Comparison of ENCODE assay signal across 3 cellular contexts in the genomic region with DNA sequence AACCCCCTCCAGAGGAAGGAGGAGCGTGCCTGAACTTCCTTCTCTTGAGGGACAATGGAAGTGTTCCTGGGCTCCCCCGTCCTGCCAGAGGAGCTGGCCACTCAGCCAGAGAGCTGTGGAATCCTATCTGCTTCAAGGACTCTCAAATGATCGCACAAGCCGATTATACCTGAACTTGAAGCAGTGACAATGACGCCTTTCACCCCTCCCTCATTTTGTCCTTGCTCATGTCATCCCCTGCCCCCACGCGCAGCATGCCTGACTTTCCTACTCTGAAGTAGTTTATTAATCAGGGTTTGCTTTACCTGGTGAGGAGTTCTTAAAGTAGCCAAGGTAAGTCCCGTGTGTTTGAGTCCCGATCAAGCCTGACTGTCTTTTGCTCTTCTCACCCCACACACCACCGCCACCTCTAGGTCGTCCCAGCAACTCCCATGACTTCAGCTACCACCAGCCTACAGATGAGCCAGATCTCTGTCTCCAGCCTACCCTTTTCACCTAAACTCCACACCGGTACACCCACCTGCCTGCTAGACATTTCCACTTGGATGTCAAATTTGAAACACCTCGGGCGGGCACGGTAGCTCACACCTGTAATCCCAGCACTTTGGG.
TF ChIP-seq lines count a peak whose summit lies in the region.

No MANE protein-coding gene starts in this region.

TF ChIP-seq in A549, 52 proteins besides CTCF, POLR2A, EP300 and RAD21:
- no peak for TF ChIP-seq RNF2 (IDR thresholded peaks at IDR 0.05; ENCODE audit: borderline replicate concordance, low read depth)
- TF ChIP-seq, protein P1, sequence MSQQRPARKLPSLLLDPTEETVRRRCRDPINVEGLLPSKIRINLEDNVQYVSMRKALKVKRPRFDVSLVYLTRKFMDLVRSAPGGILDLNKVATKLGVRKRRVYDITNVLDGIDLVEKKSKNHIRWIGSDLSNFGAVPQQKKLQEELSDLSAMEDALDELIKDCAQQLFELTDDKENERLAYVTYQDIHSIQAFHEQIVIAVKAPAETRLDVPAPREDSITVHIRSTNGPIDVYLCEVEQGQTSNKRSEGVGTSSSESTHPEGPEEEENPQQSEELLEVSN (IDR thresholded peaks at IDR 0.05; ENCODE audit: borderline replicate concordance, low read depth) = no peak
- no peak for TF ChIP-seq FOSB (CRISPR knock-in tag; IDR thresholded peaks at IDR 0.05)
- TF ChIP-seq, protein P2, sequence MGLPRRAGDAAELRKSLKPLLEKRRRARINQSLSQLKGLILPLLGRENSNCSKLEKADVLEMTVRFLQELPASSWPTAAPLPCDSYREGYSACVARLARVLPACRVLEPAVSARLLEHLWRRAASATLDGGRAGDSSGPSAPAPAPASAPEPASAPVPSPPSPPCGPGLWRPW (IDR thresholded peaks at IDR 0.05) = no peak
- TF ChIP-seq HOXB5 (CRISPR knock-in tag; IDR thresholded peaks at IDR 0.05) = no peak
- no peak for TF ChIP-seq CBX2 (IDR thresholded peaks at IDR 0.05; ENCODE audit: borderline replicate concordance, low read depth)
- no peak for TF ChIP-seq GATA3 (IDR thresholded peaks at IDR 0.05; ENCODE audit: borderline replicate concordance)
- no peak for TF ChIP-seq NPAS2 (CRISPR knock-in tag; IDR thresholded peaks at IDR 0.05; ENCODE audit: borderline replicate concordance)
- TF ChIP-seq, protein P3, sequence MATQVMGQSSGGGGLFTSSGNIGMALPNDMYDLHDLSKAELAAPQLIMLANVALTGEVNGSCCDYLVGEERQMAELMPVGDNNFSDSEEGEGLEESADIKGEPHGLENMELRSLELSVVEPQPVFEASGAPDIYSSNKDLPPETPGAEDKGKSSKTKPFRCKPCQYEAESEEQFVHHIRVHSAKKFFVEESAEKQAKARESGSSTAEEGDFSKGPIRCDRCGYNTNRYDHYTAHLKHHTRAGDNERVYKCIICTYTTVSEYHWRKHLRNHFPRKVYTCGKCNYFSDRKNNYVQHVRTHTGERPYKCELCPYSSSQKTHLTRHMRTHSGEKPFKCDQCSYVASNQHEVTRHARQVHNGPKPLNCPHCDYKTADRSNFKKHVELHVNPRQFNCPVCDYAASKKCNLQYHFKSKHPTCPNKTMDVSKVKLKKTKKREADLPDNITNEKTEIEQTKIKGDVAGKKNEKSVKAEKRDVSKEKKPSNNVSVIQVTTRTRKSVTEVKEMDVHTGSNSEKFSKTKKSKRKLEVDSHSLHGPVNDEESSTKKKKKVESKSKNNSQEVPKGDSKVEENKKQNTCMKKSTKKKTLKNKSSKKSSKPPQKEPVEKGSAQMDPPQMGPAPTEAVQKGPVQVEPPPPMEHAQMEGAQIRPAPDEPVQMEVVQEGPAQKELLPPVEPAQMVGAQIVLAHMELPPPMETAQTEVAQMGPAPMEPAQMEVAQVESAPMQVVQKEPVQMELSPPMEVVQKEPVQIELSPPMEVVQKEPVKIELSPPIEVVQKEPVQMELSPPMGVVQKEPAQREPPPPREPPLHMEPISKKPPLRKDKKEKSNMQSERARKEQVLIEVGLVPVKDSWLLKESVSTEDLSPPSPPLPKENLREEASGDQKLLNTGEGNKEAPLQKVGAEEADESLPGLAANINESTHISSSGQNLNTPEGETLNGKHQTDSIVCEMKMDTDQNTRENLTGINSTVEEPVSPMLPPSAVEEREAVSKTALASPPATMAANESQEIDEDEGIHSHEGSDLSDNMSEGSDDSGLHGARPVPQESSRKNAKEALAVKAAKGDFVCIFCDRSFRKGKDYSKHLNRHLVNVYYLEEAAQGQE (IDR thresholded peaks at IDR 0.05) = no peak
- TF ChIP-seq KDM5A (IDR thresholded peaks at IDR 0.05) = no peak
- TF ChIP-seq SMC3 (IDR thresholded peaks at IDR 0.05) = no peak

TF ChIP-seq in HCT116, 20 proteins besides CTCF, POLR2A, EP300 and RAD21:
- TF ChIP-seq ZFX (IDR thresholded peaks at IDR 0.05) (no peak), EZH2phosphoT487 (IDR thresholded peaks at IDR 0.05; ENCODE audit: borderline replicate concordance) (no peak), POLR2AphosphoS5 (IDR thresholded peaks at IDR 0.05; ENCODE audit: low read depth, low read length) (no peak), SP1 (IDR thresholded peaks at IDR 0.05; ENCODE audit: low read depth) (no peak), ZNF274 (IDR thresholded peaks at IDR 0.05; ENCODE audit: low read depth, low read length) (no peak), YY1 (IDR thresholded peaks at IDR 0.05; ENCODE audit: extremely low read depth, insufficient replicate concordance, low read depth, low read length) (no peak), JUND (IDR thresholded peaks at IDR 0.05) (no peak), CBX3 (IDR thresholded peaks at IDR 0.05; ENCODE audit: low read depth) (no peak), SRF (IDR thresholded peaks at IDR 0.05; ENCODE audit: low read depth) (no peak), EGR1 (IDR thresholded peaks at IDR 0.05; ENCODE audit: low read depth) (no peak), EZH2 (IDR thresholded peaks at IDR 0.05) (no peak), CEBPB (IDR thresholded peaks at IDR 0.05; ENCODE audit: low read depth) (no peak), FOSL1 (IDR thresholded peaks at IDR 0.05; ENCODE audit: low read depth) (no peak), ELF1 (IDR thresholded peaks at IDR 0.05; ENCODE audit: borderline replicate concordance, low read depth) (no peak), TCF7L2 (IDR thresholded peaks at IDR 0.05; ENCODE audit: borderline replicate concordance, extremely low read depth, insufficient read depth, insufficient read length) (no peak), SIN3A (IDR thresholded peaks at IDR 0.05; ENCODE audit: low read depth) (no peak)
- TF ChIP-seq, protein P3 (IDR thresholded peaks at IDR 0.05; ENCODE audit: low read depth) = no peak
- TF ChIP-seq, protein P4, sequence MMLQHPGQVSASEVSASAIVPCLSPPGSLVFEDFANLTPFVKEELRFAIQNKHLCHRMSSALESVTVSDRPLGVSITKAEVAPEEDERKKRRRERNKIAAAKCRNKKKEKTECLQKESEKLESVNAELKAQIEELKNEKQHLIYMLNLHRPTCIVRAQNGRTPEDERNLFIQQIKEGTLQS (IDR thresholded peaks at IDR 0.05) = no peak
- TF ChIP-seq, protein P5, sequence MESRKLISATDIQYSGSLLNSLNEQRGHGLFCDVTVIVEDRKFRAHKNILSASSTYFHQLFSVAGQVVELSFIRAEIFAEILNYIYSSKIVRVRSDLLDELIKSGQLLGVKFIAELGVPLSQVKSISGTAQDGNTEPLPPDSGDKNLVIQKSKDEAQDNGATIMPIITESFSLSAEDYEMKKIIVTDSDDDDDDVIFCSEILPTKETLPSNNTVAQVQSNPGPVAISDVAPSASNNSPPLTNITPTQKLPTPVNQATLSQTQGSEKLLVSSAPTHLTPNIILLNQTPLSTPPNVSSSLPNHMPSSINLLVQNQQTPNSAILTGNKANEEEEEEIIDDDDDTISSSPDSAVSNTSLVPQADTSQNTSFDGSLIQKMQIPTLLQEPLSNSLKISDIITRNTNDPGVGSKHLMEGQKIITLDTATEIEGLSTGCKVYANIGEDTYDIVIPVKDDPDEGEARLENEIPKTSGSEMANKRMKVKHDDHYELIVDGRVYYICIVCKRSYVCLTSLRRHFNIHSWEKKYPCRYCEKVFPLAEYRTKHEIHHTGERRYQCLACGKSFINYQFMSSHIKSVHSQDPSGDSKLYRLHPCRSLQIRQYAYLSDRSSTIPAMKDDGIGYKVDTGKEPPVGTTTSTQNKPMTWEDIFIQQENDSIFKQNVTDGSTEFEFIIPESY (IDR thresholded peaks at IDR 0.05; ENCODE audit: extremely low read depth, insufficient replicate concordance, low read length) = no peak
- TF ChIP-seq, protein P6, sequence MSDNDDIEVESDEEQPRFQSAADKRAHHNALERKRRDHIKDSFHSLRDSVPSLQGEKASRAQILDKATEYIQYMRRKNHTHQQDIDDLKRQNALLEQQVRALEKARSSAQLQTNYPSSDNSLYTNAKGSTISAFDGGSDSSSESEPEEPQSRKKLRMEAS (IDR thresholded peaks at IDR 0.05) = no peak

TF ChIP-seq in GM12878, 131 proteins besides CTCF, POLR2A, EP300 and RAD21:
- TF ChIP-seq IRF4 (IDR thresholded peaks at IDR 0.05; ENCODE audit: low read depth, low read length) (no peak), RBBP5 (conservative IDR thresholded peaks at IDR 0.05) (no peak), GABPA (IDR thresholded peaks at IDR 0.05; ENCODE audit: low read depth) (no peak), HDAC6 (IDR thresholded peaks at IDR 0.05; ENCODE audit: unreplicated experiment) (no peak), RB1 (IDR thresholded peaks at IDR 0.05; ENCODE audit: borderline replicate concordance) (no peak), LARP7 (IDR thresholded peaks at IDR 0.05) (no peak), ZNF622 (IDR thresholded peaks at IDR 0.05) (no peak)
- TF ChIP-seq, protein P7, sequence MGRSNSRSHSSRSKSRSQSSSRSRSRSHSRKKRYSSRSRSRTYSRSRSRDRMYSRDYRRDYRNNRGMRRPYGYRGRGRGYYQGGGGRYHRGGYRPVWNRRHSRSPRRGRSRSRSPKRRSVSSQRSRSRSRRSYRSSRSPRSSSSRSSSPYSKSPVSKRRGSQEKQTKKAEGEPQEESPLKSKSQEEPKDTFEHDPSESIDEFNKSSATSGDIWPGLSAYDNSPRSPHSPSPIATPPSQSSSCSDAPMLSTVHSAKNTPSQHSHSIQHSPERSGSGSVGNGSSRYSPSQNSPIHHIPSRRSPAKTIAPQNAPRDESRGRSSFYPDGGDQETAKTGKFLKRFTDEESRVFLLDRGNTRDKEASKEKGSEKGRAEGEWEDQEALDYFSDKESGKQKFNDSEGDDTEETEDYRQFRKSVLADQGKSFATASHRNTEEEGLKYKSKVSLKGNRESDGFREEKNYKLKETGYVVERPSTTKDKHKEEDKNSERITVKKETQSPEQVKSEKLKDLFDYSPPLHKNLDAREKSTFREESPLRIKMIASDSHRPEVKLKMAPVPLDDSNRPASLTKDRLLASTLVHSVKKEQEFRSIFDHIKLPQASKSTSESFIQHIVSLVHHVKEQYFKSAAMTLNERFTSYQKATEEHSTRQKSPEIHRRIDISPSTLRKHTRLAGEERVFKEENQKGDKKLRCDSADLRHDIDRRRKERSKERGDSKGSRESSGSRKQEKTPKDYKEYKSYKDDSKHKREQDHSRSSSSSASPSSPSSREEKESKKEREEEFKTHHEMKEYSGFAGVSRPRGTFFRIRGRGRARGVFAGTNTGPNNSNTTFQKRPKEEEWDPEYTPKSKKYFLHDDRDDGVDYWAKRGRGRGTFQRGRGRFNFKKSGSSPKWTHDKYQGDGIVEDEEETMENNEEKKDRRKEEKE (IDR thresholded peaks at IDR 0.05) = no peak
- TF ChIP-seq, protein P5 (IDR thresholded peaks at IDR 0.05) = no peak
